ENCODE assay signal across 25 cellular contexts in genomic region chr1:119040489-119040888, GRCh38. TPM values are rescaled to one million over a fixed set of nuclear protein-coding genes. Genes with fewer than 3 reads are reported as not detected.
A peak's percentile ranks its signal among the peaks of the same experiment; 100 is the strongest.
DNase-seq lines count a peak whose midpoint lies in the region; ATAC-seq and TF ChIP-seq lines count a peak whose summit lies in the region.
"Had no signal": no experiment of that assay in that cellular context is flagged by ENCODE, and none has a peak within 500 bp of the region (broad histone marks: within the 10 kb centered on the region; RNA-seq: fewer than 3 reads in every experiment).

No MANE protein-coding gene starts in this region.

- H2BK5ac ChIP-seq in trophoblast cell (ENCODE audit: low read depth, low read length, poor library complexity): no peak overlapping the region

- TF ChIP-seq CTCF in RWPE1 (conservative IDR thresholded peaks at IDR 0.05; ENCODE audit: low read depth): no peak

- peak; percentile 46 for DNase-seq in GM23248
- peak; percentile 34 for DNase-seq in RWPE1 (ENCODE audit: low spot score)
- DNase-seq in trophoblast cell: peak; percentile 17 to 50
- DNase-seq in foreskin melanocyte: no peak
- no peak for DNase-seq in NCI-H2171 (lab: John Stamatoyannopoulos, UW)
- DNase-seq: 8988T; ACHN; BE2C; Calu3; CD8-positive, alpha-beta memory T cell; DMS79 treated with DMSO at 0.1 percent for 48 hours; GF-D8; NCI-H1092 treated with DMSO at 0.1 percent for 48 hours; NCI-H1436 treated with DMSO at 0.1 percent for 48 hours; NCI-H187 treated with DMSO at 0.1 percent for 48 hours; NCI-H526; NCI-H82; NK-92 treated with Interleukin-12 subunit alpha and Interleukin-12 subunit beta, amount 100 ng/mL, for 24 hours; PC-9; SHP77 treated with DMSO at 0.1 percent for 48 hours had no signal

- ATAC-seq in esophagus mucosa (peak; percentile 85), GM21737 (IDR thresholded peaks at IDR 0.05; ENCODE audit: unreplicated experiment) (no peak)

- H3K4ac ChIP-seq in trophoblast cell (ENCODE audit: low read depth, low read length): no peak overlapping the region

- no peak overlapping the region for H2AFZ ChIP-seq in GM23248
- no peak overlapping the region for H2AFZ ChIP-seq in trophoblast cell (ENCODE audit: insufficient read depth, low read length, poor library complexity)
- H2AFZ ChIP-seq: PC-9 had no signal

- H3K79me2 ChIP-seq in GM23248 (ENCODE audit: insufficient read depth): no peaks in the 10 kb centered on the region
- H3K79me2 ChIP-seq in trophoblast cell (ENCODE audit: control insufficient read depth, insufficient read depth, low read length, poor library complexity): no peaks in the 10 kb centered on the region

- H3K27ac ChIP-seq in GM23248: no peak overlapping the region; the same call in 1 of the 2 replicates
- no peak overlapping the region for H3K27ac ChIP-seq in RWPE1
- no peak overlapping the region for H3K27ac ChIP-seq in trophoblast cell (ENCODE audit: low read depth, low read length)
- H3K27ac ChIP-seq: KMS-11, PC-9 had no signal

- H4K8ac ChIP-seq in trophoblast cell (ENCODE audit: low read depth, low read length): no peak overlapping the region

- H3K9me3 ChIP-seq in GM23248 (ENCODE audit: low read depth): no peaks in the 10 kb centered on the region
- H3K9me3 ChIP-seq in trophoblast cell (ENCODE audit: insufficient read depth, low read depth, low read length): no peaks in the 10 kb centered on the region
- H3K9me3 ChIP-seq: BE2C had no signal

- no peak overlapping the region for H4K12ac ChIP-seq in trophoblast cell (ENCODE audit: low read depth, low read length)

- no peak overlapping the region for H2AK5ac ChIP-seq in trophoblast cell (ENCODE audit: low read length)

- POLR2A ChIA-PET in RWPE1 (lab: Yijun Ruan, JAX; ENCODE audit: low non-redundant PET): no interaction called here

- no peaks in the 10 kb centered on the region for H4K20me1 ChIP-seq in GM23248 (ENCODE audit: insufficient read depth)

- H3K23ac ChIP-seq in trophoblast cell (ENCODE audit: low read length): no peak overlapping the region

- H4K91ac ChIP-seq in trophoblast cell (ENCODE audit: low read depth, low read length): no peak overlapping the region

- H2BK120ac ChIP-seq in trophoblast cell (ENCODE audit: insufficient read depth, low read length, poor library complexity): no peak overlapping the region

- no peaks in the 10 kb centered on the region for H3K9me2 ChIP-seq in GM23248 (ENCODE audit: insufficient read depth)

- H3K79me1 ChIP-seq in trophoblast cell (ENCODE audit: low read length): no peaks in the 10 kb centered on the region

- H3K4me1 ChIP-seq in GM23248 (ENCODE audit: insufficient read depth) (peaks cover 13% of the 10 kb centered on the region), trophoblast cell (ENCODE audit: control insufficient read depth in 1 of 2, insufficient read depth in 2 of 2, low read length in 2 of 2) (no peaks in the 10 kb centered on the region)

- no peak overlapping the region for H3K18ac ChIP-seq in trophoblast cell (ENCODE audit: low read length)

- no peak overlapping the region for H2BK12ac ChIP-seq in trophoblast cell (ENCODE audit: low read length)

- H3K4me2 ChIP-seq in GM23248 (ENCODE audit: unreplicated experiment) (no peak overlapping the region), trophoblast cell (ENCODE audit: low read length) (no peak overlapping the region)
- H3K4me2 ChIP-seq: KMS-11, PC-9 had no signal

- H3K36me3 ChIP-seq in GM23248 (ENCODE audit: low read depth) (no peaks in the 10 kb centered on the region), trophoblast cell (ENCODE audit: control insufficient read depth in 1 of 2, insufficient read depth in 2 of 2, low read length in 2 of 2) (no peaks in the 10 kb centered on the region)
- H3K36me3 ChIP-seq: BE2C had no signal

- no peaks in the 10 kb centered on the region for H3K27me3 ChIP-seq in GM23248 (replicated peaks; ENCODE audit: insufficient read depth)
- H3K27me3 ChIP-seq in trophoblast cell (ENCODE audit: insufficient read depth, low read length): no peaks in the 10 kb centered on the region
- H3K27me3 ChIP-seq: BE2C had no signal

- H3F3A ChIP-seq in GM23248 (ENCODE audit: insufficient read depth): peaks cover 8% of the 10 kb centered on the region; the same call in 1 of the 2 replicates

- H3K4me3 ChIP-seq in GM23248 (no peak overlapping the region), trophoblast cell (ENCODE audit: low read depth, low read length) (no peak overlapping the region)
- H3K4me3 ChIP-seq: PC-9 had no signal

- no peak overlapping the region for H3K14ac ChIP-seq in trophoblast cell (ENCODE audit: low read length)

- CTCF ChIA-PET in RWPE1 (lab: Yijun Ruan, JAX): no interaction called here

- in situ Hi-C loops in GM23248 (cut with MboI): no loop called here

- WGBS in GM23248 (ENCODE audit: low coverage in 1 of 2, low lambda C conversion rate in 2 of 2, missing lambda C conversion rate in 2 of 2), 2 experiments: 70 to 76% methylated on average over 2 of the region's 2 CpGs
- no CpG with 5 or more reads among the region's 2 CpGs for WGBS in trophoblast cell (ENCODE audit: extremely low coverage, insufficient coverage, insufficient read length)

- no peak overlapping the region for H3K9ac ChIP-seq in GM23248
- no peak overlapping the region for H3K9ac ChIP-seq in trophoblast cell (ENCODE audit: low read length)
- H3K9ac ChIP-seq: KMS-11 had no signal

RNA-seq across cellular contexts. Expression of gene TBX15, which starts 52.3 kb away (rescaled TPM):
- 32.2 and 38.7 TPM in 2 replicates for total RNA-seq in GM23248 (2014; rRNA removed; shearing (Covaris generic))
- polyA plus RNA-seq in GM23248 (2016; fragmentation: Nextera tagmentation; extraction: Ambion mirVana): 39.8 and 41.7 TPM in 2 replicates
- not detected for total RNA-seq in esophagus mucosa
- polyA plus RNA-seq in trophoblast cell (2013): 0.83 and 1.0 TPM in 2 replicates
- total RNA-seq: Calu3; CD8-positive, alpha-beta memory T cell; IMR-90; PC-9 had no signal
- polyA plus RNA-seq: CD14-positive monocyte; CD8-positive, alpha-beta memory T cell; IMR-90 had no signal

Comparison
In these comparisons a context has a peak if more than half of its experiments do, and no peak if none do; other contexts are left out.
1. DNase-seq: peak in GM23248 (single experiment), RWPE1 (single experiment) and trophoblast cell (2 of 2); none in foreskin melanocyte (single experiment) and NCI-H2171 (single experiment).
2. RNA of gene TBX15, which starts 52.3 kb away (total RNA-seq): 32.2 to 38.7 TPM in GM23248; not detected in esophagus mucosa (single experiment); every median in the first group is over 10 times any median in the second.